In genomic region chrX:49173544-49173943, GRCh38 we compare ENCODE assay signal across 9 cellular contexts. TPM values are rescaled to one million over a fixed set of nuclear protein-coding genes. Genes with fewer than 3 reads are reported as not detected.
A peak's percentile ranks its signal among the peaks of the same experiment; 100 is the strongest.
DNase-seq lines count a peak whose midpoint lies in the region; ATAC-seq, FAIRE-seq and TF ChIP-seq lines count a peak whose summit lies in the region.
"Not testable (repeated sequence)": the region's sequence is repeated elsewhere in the genome, so short reads cannot be mapped to it uniquely, and the experiment has no call there.
"Had no signal": no experiment of that assay in that cellular context is flagged by ENCODE, and none has a peak within 500 bp of the region (broad histone marks: within the 10 kb centered on the region; RNA-seq: fewer than 3 reads in every experiment).

No MANE protein-coding gene starts in this region.

- H3K36me3 ChIP-seq in bronchial epithelial cell (ENCODE audit: control insufficient read depth, insufficient read depth, low read length) (peaks cover 12% of the 10 kb centered on the region), sigmoid colon (peaks cover 0 to 17% (median 5%) of the 10 kb centered on the region in 4 donors)
- H3K36me3 ChIP-seq in thoracic aorta = not testable (repeated sequence)

- H3K9me3 Mint-ChIP-seq in CD4-positive, alpha-beta T cell; IgD-negative memory B cell; T-cell; activated T-helper 2 cell treated with anti-CD3 and anti-CD28 coated beads, Interferon-gamma antibody, Interleukin-2, Interleukin-4, amounts not matched to agents 10 μg/mL and 5 μg/mL and 100 μg/mL, durations not matched to agents 14 hours and 24 hours and 36 hours: not testable (repeated sequence)

- H3K27me3 ChIP-seq in CD4-positive, alpha-beta T cell (ENCODE audit: control insufficient read depth, insufficient read depth, low read length); bronchial epithelial cell (ENCODE audit: control insufficient read depth, insufficient read depth, low read length); sigmoid colon; thoracic aorta (replicated peaks; ENCODE audit: insufficient read depth): not testable (repeated sequence)

- TF ChIP-seq POLR2A in sigmoid colon (IDR thresholded peaks at IDR 0.05) = not testable (repeated sequence)

- not testable (repeated sequence) for H3K4me3 Mint-ChIP-seq in CD4-positive, alpha-beta T cell
- H3K4me3 Mint-ChIP-seq in IgD-negative memory B cell = peak overlapping the region in 3 of 4 donors; percentile 16 to 94 (median 64)
- peak overlapping the region in 2 of 3 donors; percentile 83 to 88 for H3K4me3 Mint-ChIP-seq in T-cell
- H3K4me3 Mint-ChIP-seq in activated T-helper 2 cell treated with anti-CD3 and anti-CD28 coated beads, Interferon-gamma antibody, Interleukin-2, Interleukin-4, amounts not matched to agents 10 μg/mL and 5 μg/mL and 100 μg/mL, durations not matched to agents 14 hours and 24 hours and 36 hours (ENCODE audit: low read depth) = peak overlapping the region; percentile 86

- peaks cover 35% of the 10 kb centered on the region for H3K36me3 Mint-ChIP-seq in CD4-positive, alpha-beta T cell (ENCODE audit: low read depth)
- H3K36me3 Mint-ChIP-seq in IgD-negative memory B cell = not testable (repeated sequence)
- H3K36me3 Mint-ChIP-seq in T-cell = peaks cover 14% of the 10 kb centered on the region
- peaks cover 42% of the 10 kb centered on the region for H3K36me3 Mint-ChIP-seq in activated T-helper 2 cell treated with anti-CD3 and anti-CD28 coated beads, Interferon-gamma antibody, Interleukin-2, Interleukin-4, amounts not matched to agents 10 μg/mL and 5 μg/mL and 100 μg/mL, durations not matched to agents 14 hours and 24 hours and 36 hours (ENCODE audit: low read depth)

- POLR2A ChIA-PET in CD4-positive, alpha-beta T cell (lab: Charles Lee) = interaction anchor here (1.5 kb wide), 1 partner anchor 10 kb away, joined by 3 read pairs; no protein-coding TSS in a partner anchor
- POLR2A ChIA-PET in T-cell (lab: Charles Lee) = not testable (repeated sequence)

- TF ChIP-seq EP300 in sigmoid colon (IDR thresholded peaks at IDR 0.05) = not testable (repeated sequence)

- H3K4me1 ChIP-seq in sigmoid colon (peaks cover 0 to 27% (median 5%) of the 10 kb centered on the region in 4 donors), thoracic aorta (ENCODE audit: control insufficient read depth in 1 of 2, low read depth in 2 of 2) (peaks cover 0 to 26% of the 10 kb centered on the region in 2 donors)

- peak overlapping the region; percentile 84 for H3K27ac Mint-ChIP-seq in CD4-positive, alpha-beta T cell
- H3K27ac Mint-ChIP-seq in IgD-negative memory B cell = peak overlapping the region in 2 of 3 donors; percentile 89 to 95
- H3K27ac Mint-ChIP-seq in T-cell; activated T-helper 2 cell treated with anti-CD3 and anti-CD28 coated beads, Interferon-gamma antibody, Interleukin-2, Interleukin-4, amounts not matched to agents 10 μg/mL and 5 μg/mL and 100 μg/mL, durations not matched to agents 14 hours and 24 hours and 36 hours: not testable (repeated sequence)

- CTCF ChIA-PET in CD4-positive, alpha-beta T cell (lab: Charles Lee) = interaction anchor here (1.4 kb wide), 1 partner anchor 10 kb away, joined by 6 read pairs; no protein-coding TSS in a partner anchor
- CTCF ChIA-PET in T-cell (lab: Charles Lee) = not testable (repeated sequence)

- H3K27ac ChIP-seq in CD4-positive, alpha-beta T cell (ENCODE audit: low read depth, low read length) = not testable (repeated sequence)
- peak overlapping the region; percentile 42 to 93 (median 90) for H3K27ac ChIP-seq in sigmoid colon
- H3K27ac ChIP-seq in thoracic aorta = peak overlapping the region in 1 of 2 donors; percentile 96

- not testable (repeated sequence) for ATAC-seq in CD4-positive, alpha-beta T cell (ENCODE audit: poor library complexity); T-cell (replicated peaks in 1 of 4); thoracic aorta (ENCODE audit: insufficient number of reproducible peaks, low FRiP score, low read depth)

- intact Hi-C loops in CD4-positive, alpha-beta T cell (cut with DNase I, micrococcal nuclease); sigmoid colon (cut with DNase I): not testable (repeated sequence)
- intact Hi-C loops in activated T-helper 2 cell treated with anti-CD3 and anti-CD28 coated beads, Interferon-gamma antibody, Interleukin-2, Interleukin-4, amounts not matched to agents 10 μg/mL and 5 μg/mL and 100 μg/mL, durations not matched to agents 14 hours and 24 hours and 36 hours (cut with micrococcal nuclease) = loop anchor here (2.0 kb wide), 1 partner anchor 13 kb away; the partner anchor contains the start of gene PRICKLE3

- H3K4me1 Mint-ChIP-seq in CD4-positive, alpha-beta T cell (ENCODE audit: low read depth) = peaks cover 25% of the 10 kb centered on the region
- H3K4me1 Mint-ChIP-seq in IgD-negative memory B cell = peaks cover 6 to 10% (median 9%) of the 10 kb centered on the region in 3 donors
- H3K4me1 Mint-ChIP-seq in T-cell = peaks cover 15 to 35% (median 15%) of the 10 kb centered on the region in 3 donors
- peaks cover 13% of the 10 kb centered on the region for H3K4me1 Mint-ChIP-seq in activated T-helper 2 cell treated with anti-CD3 and anti-CD28 coated beads, Interferon-gamma antibody, Interleukin-2, Interleukin-4, amounts not matched to agents 10 μg/mL and 5 μg/mL and 100 μg/mL, durations not matched to agents 14 hours and 24 hours and 36 hours (ENCODE audit: low read depth)

- H3K4me3 ChIP-seq in bronchial epithelial cell (ENCODE audit: low read depth, low read length) (peak overlapping the region; percentile 79), fibroblast of the aortic adventitia (ENCODE audit: low read depth, low read length) (peak overlapping the region; percentile 72), thoracic aorta (peak overlapping the region; percentile 87)
- not testable (repeated sequence) for H3K4me3 ChIP-seq in sigmoid colon

- 94 to 96% methylated on average over 8 of the region's 8 CpGs for WGBS in sigmoid colon, 2 donors

- not testable (repeated sequence) for H3K9me3 ChIP-seq in CD4-positive, alpha-beta T cell (ENCODE audit: control insufficient read depth, low read length); sigmoid colon; thoracic aorta

- TF ChIP-seq CTCF in CD4-positive, alpha-beta T cell (IDR thresholded peaks at IDR 0.05); bronchial epithelial cell (IDR thresholded peaks at IDR 0.05; ENCODE audit: insufficient read depth, low read length, severe bottlenecking); fibroblast of the aortic adventitia (IDR thresholded peaks at IDR 0.05; ENCODE audit: insufficient read depth, low read length); sigmoid colon (IDR thresholded peaks at IDR 0.05); thoracic aorta (IDR thresholded peaks at IDR 0.05): not testable (repeated sequence)

- not testable (repeated sequence) for DNase-seq in CD4-positive, alpha-beta T cell; T-cell; activated T-helper 2 cell treated with anti-CD3 and anti-CD28 coated beads, Interferon-gamma antibody, Interleukin-2, Interleukin-4, amounts not matched to agents 10 μg/mL and 5 μg/mL and 100 μg/mL, durations not matched to agents 14 hours and 24 hours and 36 hours (ENCODE audit: low spot score); bronchial epithelial cell (ENCODE audit: low read depth); fibroblast of the aortic adventitia (ENCODE audit: low read depth); sigmoid colon; thoracic aorta (ENCODE audit: low spot score)

- not testable (repeated sequence) for FAIRE-seq in bronchial epithelial cell (lab: Jason Lieb, UNC)

- H3K27me3 Mint-ChIP-seq in CD4-positive, alpha-beta T cell; IgD-negative memory B cell; T-cell; activated T-helper 2 cell treated with anti-CD3 and anti-CD28 coated beads, Interferon-gamma antibody, Interleukin-2, Interleukin-4, amounts not matched to agents 10 μg/mL and 5 μg/mL and 100 μg/mL, durations not matched to agents 14 hours and 24 hours and 36 hours (ENCODE audit: low read depth): not testable (repeated sequence)

RNA-seq across cellular contexts. Expression of gene PLP2, which starts 1.8 kb away (rescaled TPM):
- 100 to 1,000 TPM; 124 to 128 TPM for total RNA-seq in CD4-positive, alpha-beta T cell
- polyA plus RNA-seq in IgD-negative memory B cell (292 TPM), sigmoid colon (100 to 1,000 TPM in 1 of 3 donors, 10 to 100 TPM in 2; 61.7 to 185 (median 88.9) TPM)
- total RNA-seq in T-cell (100 to 1,000 TPM in 4 of 5 donors, 10 to 100 TPM in 1; 85.2 to 241 (median 207) TPM), bronchial epithelial cell (16.8 and 20.4 TPM in 2 replicates), fibroblast of the aortic adventitia (ENCODE audit: low replicate concordance) (8.7 and 93.2 TPM in 2 replicates), sigmoid colon (10 to 100 TPM; 39.0 to 65.1 (median 48.9) TPM), thoracic aorta (100 to 1,000 TPM in 1 of 2 donors, 10 to 100 TPM in 1; 90.2 to 101 TPM)
- total RNA-seq in activated T-helper 2 cell treated with anti-CD3 and anti-CD28 coated beads, Interferon-gamma antibody, Interleukin-2, Interleukin-4, amounts not matched to agents 10 μg/mL and 5 μg/mL and 100 μg/mL, durations not matched to agents 14 hours and 24 hours and 36 hours = 112 and 116 TPM in 2 replicates

RNA-seq across cellular contexts. Expression of gene MAGIX, which starts 11.0 kb away (rescaled TPM):
- total RNA-seq in CD4-positive, alpha-beta T cell = under 1 TPM; 0.89 to 0.93 TPM
- polyA plus RNA-seq in IgD-negative memory B cell = 0.49 TPM
- 1 to 10 TPM in 3 of 5 donors, under 1 TPM in 2; 0.56 to 1.9 (median 1.6) TPM for total RNA-seq in T-cell
- total RNA-seq in activated T-helper 2 cell treated with anti-CD3 and anti-CD28 coated beads, Interferon-gamma antibody, Interleukin-2, Interleukin-4, amounts not matched to agents 10 μg/mL and 5 μg/mL and 100 μg/mL, durations not matched to agents 14 hours and 24 hours and 36 hours = 1.6 and 2.1 TPM in 2 replicates
- 3.7 and 4.6 TPM in 2 replicates for total RNA-seq in bronchial epithelial cell
- 1.7 and 2.9 TPM in 2 replicates for total RNA-seq in fibroblast of the aortic adventitia (ENCODE audit: low replicate concordance)
- total RNA-seq in sigmoid colon = 1 to 10 TPM; 1.4 to 3.1 (median 1.8) TPM
- 10 to 100 TPM in 2 of 3 donors, 1 to 10 TPM in 1; 7.7 to 24.0 (median 13.6) TPM for polyA plus RNA-seq in sigmoid colon
- total RNA-seq in thoracic aorta = 10 to 100 TPM in 1 of 2 donors, 1 to 10 TPM in 1; 3.5 to 16.8 TPM

RNA-seq across cellular contexts. Expression of gene PRICKLE3, which starts 12.6 kb away (rescaled TPM):
- 1 to 10 TPM; 1.8 to 2.3 TPM for total RNA-seq in CD4-positive, alpha-beta T cell
- polyA plus RNA-seq in IgD-negative memory B cell (9.5 TPM), sigmoid colon (1 to 10 TPM; 4.8 to 9.8 (median 6.0) TPM)
- total RNA-seq in T-cell (10 to 100 TPM in 3 of 5 donors, 1 to 10 TPM in 2; 5.5 to 15.4 (median 12.6) TPM), bronchial epithelial cell (12.1 and 13.4 TPM in 2 replicates), fibroblast of the aortic adventitia (ENCODE audit: low replicate concordance) (2.9 and 5.0 TPM in 2 replicates), sigmoid colon (10 to 100 TPM in 2 of 4 donors, 1 to 10 TPM in 2; 7.7 to 13.0 (median 10.4) TPM), thoracic aorta (10 to 100 TPM; 21.4 to 46.7 TPM)
- total RNA-seq in activated T-helper 2 cell treated with anti-CD3 and anti-CD28 coated beads, Interferon-gamma antibody, Interleukin-2, Interleukin-4, amounts not matched to agents 10 μg/mL and 5 μg/mL and 100 μg/mL, durations not matched to agents 14 hours and 24 hours and 36 hours = 24.5 and 26.9 TPM in 2 replicates

RNA-seq across cellular contexts. Expression of gene SYP, which starts 26.4 kb away (rescaled TPM):
- total RNA-seq in CD4-positive, alpha-beta T cell = under 1 TPM; 0.17 to 0.69 TPM
- polyA plus RNA-seq in IgD-negative memory B cell = 1.1 TPM
- total RNA-seq in T-cell = under 1 TPM; 0.53 to 0.89 (median 0.70) TPM
- total RNA-seq in activated T-helper 2 cell treated with anti-CD3 and anti-CD28 coated beads, Interferon-gamma antibody, Interleukin-2, Interleukin-4, amounts not matched to agents 10 μg/mL and 5 μg/mL and 100 μg/mL, durations not matched to agents 14 hours and 24 hours and 36 hours = 3.8 and 4.3 TPM in 2 replicates
- total RNA-seq in bronchial epithelial cell = under 0.01 TPM in 2 replicates
- 0.16 and 0.18 TPM in 2 replicates for total RNA-seq in fibroblast of the aortic adventitia (ENCODE audit: low replicate concordance)
- total RNA-seq in sigmoid colon = 10 to 100 TPM in 2 of 4 donors, 1 to 10 TPM in 2; 4.1 to 14.6 (median 10.9) TPM
- polyA plus RNA-seq in sigmoid colon = 10 to 100 TPM in 1 of 3 donors, 1 to 10 TPM in 2; 1.2 to 20.2 (median 1.4) TPM
- 1 to 10 TPM; 3.2 to 6.9 TPM for total RNA-seq in thoracic aorta
- total RNA-seq: fibroblast of villous mesenchyme had no signal

RNA-seq across cellular contexts. Expression of gene GPKOW, which starts 50.0 kb away (rescaled TPM):
- 1 to 10 TPM; 8.9 to 9.6 TPM for total RNA-seq in CD4-positive, alpha-beta T cell
- polyA plus RNA-seq in IgD-negative memory B cell (27.3 TPM), sigmoid colon (10 to 100 TPM; 23.4 to 24.6 (median 24.3) TPM)
- total RNA-seq in T-cell (10 to 100 TPM; 16.5 to 25.9 (median 23.1) TPM), bronchial epithelial cell (22.6 and 31.4 TPM in 2 replicates), fibroblast of the aortic adventitia (ENCODE audit: low replicate concordance) (12.5 and 18.2 TPM in 2 replicates), sigmoid colon (10 to 100 TPM; 14.4 to 25.0 (median 23.6) TPM), thoracic aorta (10 to 100 TPM; 22.2 to 23.3 TPM)
- total RNA-seq in activated T-helper 2 cell treated with anti-CD3 and anti-CD28 coated beads, Interferon-gamma antibody, Interleukin-2, Interleukin-4, amounts not matched to agents 10 μg/mL and 5 μg/mL and 100 μg/mL, durations not matched to agents 14 hours and 24 hours and 36 hours = 25.8 and 26.3 TPM in 2 replicates
